20 cellular contexts compared by ENCODE assay signal in genomic region chr10:64619068-64619467, GRCh38.
DNase-seq lines count a peak whose midpoint lies in the region; ATAC-seq, FAIRE-seq and TF ChIP-seq lines count a peak whose summit lies in the region.
"Had no signal": no experiment of that assay in that cellular context is flagged by ENCODE, and none has a peak within 500 bp of the region (broad histone marks: within the 10 kb centered on the region; RNA-seq: fewer than 3 reads in every experiment).

No MANE protein-coding gene starts in this region.

- H3K27me3 ChIP-seq in HepG2 (ENCODE audit: control insufficient read depth in 1 of 2, insufficient read depth in 2 of 2, low read length in 2 of 2) (no peaks in the 10 kb centered on the region), right lobe of liver (no peaks in the 10 kb centered on the region)

- CTCF ChIA-PET in HepG2 (lab: Yijun Ruan, JAX; ENCODE audit: low intra/inter-chr PET ratio, low total read pairs) = no interaction called here
- CTCF ChIA-PET in WTC11 (lab: Charles Lee) = no interaction called here

- H3K4me1 ChIP-seq in HepG2 (ENCODE audit: insufficient read depth, low read length) (no peaks in the 10 kb centered on the region), right lobe of liver (no peaks in the 10 kb centered on the region)

- H3K4me3 ChIP-seq in HepG2 (replicated peaks in 1 of 3; ENCODE audit: insufficient read depth in 1 of 3, low read depth in 2 of 3, low read length in 3 of 3) (no peak overlapping the region), right lobe of liver (no peak overlapping the region)
- H3K4me3 ChIP-seq: GM23248 had no signal

- no peak for TF ChIP-seq RAD21 in HepG2 (CRISPR knock-in tag; IDR thresholded peaks at IDR 0.05)

- H3K27ac ChIP-seq in HepG2 (ENCODE audit: extremely low read length, insufficient read depth, low read length) = no peak overlapping the region
- H3K27ac ChIP-seq in right lobe of liver = no peak overlapping the region
- H3K27ac ChIP-seq: 22Rv1, GM23248, KMS-11 had no signal

- no peak for FAIRE-seq in HepG2 (lab: Jason Lieb, UNC)

- no peak overlapping the region for H3K27ac Mint-ChIP-seq in WTC11
- H3K27ac Mint-ChIP-seq in effector memory CD8-positive, alpha-beta T cell = no peak overlapping the region

- no peaks in the 10 kb centered on the region for H3K4me1 Mint-ChIP-seq in WTC11
- no peaks in the 10 kb centered on the region for H3K4me1 Mint-ChIP-seq in effector memory CD8-positive, alpha-beta T cell (ENCODE audit: low read depth in 2 of 2)

- TF ChIP-seq POLR2A in HepG2 (IDR thresholded peaks at IDR 0.05; ENCODE audit: insufficient read depth in 1 of 2, low read depth in 2 of 2, low read length in 2 of 2) (no peak), right lobe of liver (IDR thresholded peaks at IDR 0.05) (no peak)

- no peak overlapping the region for H2AFZ ChIP-seq in HepG2 (ENCODE audit: low read length)
- H2AFZ ChIP-seq: GM23248 had no signal

- H3K36me3 ChIP-seq in HepG2 (replicated peaks in 1 of 2; ENCODE audit: control insufficient read depth in 1 of 2, insufficient read depth in 2 of 2, low read length in 2 of 2) = no peaks in the 10 kb centered on the region
- no peaks in the 10 kb centered on the region for H3K36me3 ChIP-seq in right lobe of liver

- POLR2A ChIA-PET in HepG2 (lab: Yijun Ruan, JAX) = no interaction called here
- POLR2A ChIA-PET in WTC11 (lab: Charles Lee) = no interaction called here

- H3K4me3 Mint-ChIP-seq in WTC11 = no peak overlapping the region
- H3K4me3 Mint-ChIP-seq in effector memory CD8-positive, alpha-beta T cell = no peak overlapping the region

- ATAC-seq in HepG2 = peak; percentile 66
- ATAC-seq in right lobe of liver = no peak
- peak; percentile 70 for ATAC-seq in WTC11
- no peak for ATAC-seq in effector memory CD8-positive, alpha-beta T cell (replicated peaks)
- ATAC-seq in GM18498 (IDR thresholded peaks at IDR 0.05; ENCODE audit: unreplicated experiment) = no peak

- H3K9me3 Mint-ChIP-seq in WTC11 = no peaks in the 10 kb centered on the region
- peaks cover 0 to 3% of the 10 kb centered on the region in 2 donors for H3K9me3 Mint-ChIP-seq in effector memory CD8-positive, alpha-beta T cell

- intact Hi-C loops in HepG2 (cut with micrococcal nuclease; ENCODE audit: unreplicated experiment) = no loop called here
- intact Hi-C loops in right lobe of liver (cut with DNase I) = no loop called here

- TF ChIP-seq CTCF in HepG2 (CRISPR knock-in tag; IDR thresholded peaks at IDR 0.05) (no peak), right lobe of liver (IDR thresholded peaks at IDR 0.05) (no peak), WTC11 (IDR thresholded peaks at IDR 0.05) (no peak)

- TF ChIP-seq EP300 in HepG2 (IDR thresholded peaks at IDR 0.05; ENCODE audit: low read depth in 2 of 2, low read length in 2 of 2) (no peak), HepG2 (CRISPR knock-in tag; IDR thresholded peaks at IDR 0.05; ENCODE audit: borderline replicate concordance) (no peak)

- H3K27me3 Mint-ChIP-seq in WTC11 (ENCODE audit: low read depth) = no peaks in the 10 kb centered on the region
- no peaks in the 10 kb centered on the region for H3K27me3 Mint-ChIP-seq in effector memory CD8-positive, alpha-beta T cell

- H3K4me2 ChIP-seq in HepG2 (ENCODE audit: low read depth, low read length) = no peak overlapping the region
- H3K4me2 ChIP-seq: KMS-11 had no signal

- H3K79me2 ChIP-seq in HepG2 (ENCODE audit: insufficient read depth, low read length) = no peaks in the 10 kb centered on the region

- no peak overlapping the region for H3K9ac ChIP-seq in HepG2 (ENCODE audit: insufficient read depth, low read depth, low read length)
- H3K9ac ChIP-seq: GM23248, KMS-11 had no signal

- in situ Hi-C loops in HepG2 (cut with HindIII; ENCODE audit: extremely low pct_ligation_motif_present, low pct_unique_long_range_greater_than_20kb) = no loop called here

- H3K36me3 Mint-ChIP-seq in WTC11 = no peaks in the 10 kb centered on the region
- peaks cover 3% of the 10 kb centered on the region for H3K36me3 Mint-ChIP-seq in effector memory CD8-positive, alpha-beta T cell (ENCODE audit: insufficient read depth)

- no peaks in the 10 kb centered on the region for H4K20me1 ChIP-seq in HepG2 (ENCODE audit: insufficient read depth, low read length)

- 0% methylated on average over 2 of the region's 2 CpGs for WGBS in HepG2 (ENCODE audit: low lambda C conversion rate)
- WGBS in right lobe of liver (ENCODE audit: insufficient coverage, low coverage, low lambda C conversion rate, missing lambda C conversion rate) = 33% methylated on average over 1 of the region's 2 CpGs

- BruUV-seq in HepG2 (replicated peaks; lab: Mats Ljungman, UMichigan) = no TSS peak

- DNase-seq in HepG2 (ENCODE audit: low spot score) (no peak), right lobe of liver (no peak), WTC11 (ENCODE audit: low spot score) (no peak), iPS-NIHi11 (ENCODE audit: low spot score) (peak; percentile 11)
- no peak for DNase-seq in effector memory CD8-positive, alpha-beta T cell
- DNase-seq in stimulated activated CD4-positive, alpha-beta T cell treated with anti-CD3 and anti-CD28 coated beads, Interleukin-4, amount 100 ng/mL, for 4 hours = no peak
- DNase-seq: ACHN; DMS53; GM23248; HCEC 1CT; IMR-90; MM.1S; NCI-H2029 treated with DMSO at 0.1 percent for 48 hours; NCI-H2227 treated with DMSO at 0.1 percent for 48 hours; NK-92 treated with Interleukin-12 subunit alpha and Interleukin-12 subunit beta, amount 100 ng/mL, for 24 hours; Right ventricle myocardium superior; RPMI8226 had no signal

- no peaks in the 10 kb centered on the region for H3K9me3 ChIP-seq in HepG2 (ENCODE audit: low read length)
- H3K9me3 ChIP-seq in right lobe of liver = no peaks in the 10 kb centered on the region

TF ChIP-seq in HepG2, 621 proteins besides CTCF, POLR2A, EP300 and RAD21 (continues in another document):
- TF ChIP-seq ZNF17 (CRISPR knock-in tag; IDR thresholded peaks at IDR 0.05) (no peak), ZNF780A (CRISPR knock-in tag; IDR thresholded peaks at IDR 0.05) (no peak), SIX4 (CRISPR knock-in tag; IDR thresholded peaks at IDR 0.05) (no peak), HNRNPUL1 (IDR thresholded peaks at IDR 0.05; ENCODE audit: low read depth, low read length) (no peak), ZNF572 (CRISPR knock-in tag; IDR thresholded peaks at IDR 0.05) (no peak), ELK4 (CRISPR knock-in tag; IDR thresholded peaks at IDR 0.05; ENCODE audit: borderline replicate concordance) (no peak), ARID3A (IDR thresholded peaks at IDR 0.05; ENCODE audit: low read depth, low read length) (no peak), THAP11 (CRISPR knock-in tag; IDR thresholded peaks at IDR 0.05) (no peak)

TF ChIP-seq in WTC11, 78 proteins besides CTCF, POLR2A, EP300 and RAD21:
- TF ChIP-seq FOXJ3 (CRISPR knock-in tag; IDR thresholded peaks at IDR 0.05; ENCODE audit: borderline replicate concordance) (no peak), ZNF138 (CRISPR knock-in tag; conservative IDR thresholded peaks at IDR 0.05) (no peak), ESRRA (CRISPR knock-in tag; IDR thresholded peaks at IDR 0.05; ENCODE audit: borderline replicate concordance) (no peak), ZNF423 (CRISPR knock-in tag; IDR thresholded peaks at IDR 0.05) (no peak), ZNF425 (CRISPR knock-in tag; conservative IDR thresholded peaks at IDR 0.05) (no peak), IRF2 (CRISPR knock-in tag; IDR thresholded peaks at IDR 0.05; ENCODE audit: borderline replicate concordance, low read depth) (no peak), HMGA2 (CRISPR knock-in tag; IDR thresholded peaks at IDR 0.05) (no peak), KAT7 (CRISPR knock-in tag; IDR thresholded peaks at IDR 0.05; ENCODE audit: borderline replicate concordance) (no peak), PREB (CRISPR knock-in tag; IDR thresholded peaks at IDR 0.05; ENCODE audit: borderline replicate concordance) (no peak)

Comparison
In these comparisons a context has a peak if more than half of its experiments do, and no peak if none do; other contexts are left out.
1. ATAC-seq: peak in HepG2 (single experiment) and WTC11 (single experiment); none in right lobe of liver (0 of 4), effector memory CD8-positive, alpha-beta T cell (single experiment) and GM18498 (single experiment).